Comparison of ENCODE assay signal across 8 cellular contexts in the genomic region with DNA sequence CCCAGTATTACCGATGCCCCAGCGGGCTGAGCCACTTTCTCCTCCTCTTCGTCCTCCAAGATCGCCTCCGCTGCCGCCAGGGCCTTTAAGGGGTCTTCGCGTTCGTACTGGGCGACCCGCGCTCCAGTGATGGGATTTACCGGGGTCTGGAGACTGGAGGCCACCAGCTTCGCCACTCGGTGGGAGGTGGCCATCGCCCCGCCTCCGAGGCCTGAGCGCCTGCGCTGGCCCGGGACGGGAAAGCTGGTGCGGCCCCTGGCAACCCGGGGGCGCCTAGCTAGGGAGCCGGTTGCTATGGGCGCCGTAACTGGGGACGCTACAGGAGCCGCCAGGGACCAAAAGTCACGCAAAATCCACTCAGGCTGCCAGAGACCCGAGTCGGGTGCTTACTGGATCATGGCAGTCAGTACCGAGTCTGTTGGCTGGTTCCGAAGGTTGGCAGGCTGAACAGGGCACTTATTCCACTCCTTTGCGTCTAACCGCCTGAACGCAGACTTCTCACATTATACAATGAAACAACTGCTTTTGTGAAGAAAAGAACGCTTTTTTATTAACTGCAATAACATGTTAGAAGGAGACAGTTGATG. TPM values are rescaled to one million over a fixed set of nuclear protein-coding genes. Genes with fewer than 3 reads are reported as not detected.
DNase-seq lines count a peak whose midpoint lies in the region; ATAC-seq and TF ChIP-seq lines count a peak whose summit lies in the region.

Gene FAM161A (minus strand): TSS at position 213 of the 587 bp plus-strand sequence. CDS start 19 bp downstream, at position 194.

- peak within 1 kb of the TSS; percentile 98 for H3K4me3 ChIP-seq in NB4 (ENCODE audit: low read depth, low read length)
- peak within 1 kb of the TSS; percentile 82 for H3K4me3 ChIP-seq in ovary
- H3K4me3 ChIP-seq in thymus (ENCODE audit: low read length): peak within 1 kb of the TSS; percentile 59

- H3K36me3 ChIP-seq in ovary (no peaks in the 10 kb centered on the region), thymus (ENCODE audit: control insufficient read depth, insufficient read depth) (no peaks in the 10 kb centered on the region)

- H3K4me1 Mint-ChIP-seq in activated naive CD8-positive, alpha-beta T cell (ENCODE audit: low read depth): peaks cover 22% of the 10 kb centered on the region

- H3K9me3 Mint-ChIP-seq in activated naive CD8-positive, alpha-beta T cell (ENCODE audit: low read depth): no peaks in the 10 kb centered on the region

- peak within 1 kb of the TSS; percentile 94 for H3K4me3 Mint-ChIP-seq in activated naive CD8-positive, alpha-beta T cell

- peak; percentile 87 for DNase-seq in GM10266 (ENCODE audit: extremely low spot score)
- peak; percentile 92 for DNase-seq in NB4 (ENCODE audit: low read depth)
- peak; percentile 84 to 96 (median 91) for DNase-seq in head of caudate nucleus
- peak; percentile 92 to 95 (median 92) for DNase-seq in ovary

- TF ChIP-seq CTCF in GM10266 (IDR thresholded peaks at IDR 0.05; ENCODE audit: control insufficient read depth, insufficient read depth, low read depth, missing control alignments) (no peak), NB4 (IDR thresholded peaks at IDR 0.05; ENCODE audit: low read depth, low read length) (no peak), ovary (IDR thresholded peaks at IDR 0.05) (peak in 1 of 3 donors; percentile 21)

- H3K36me3 Mint-ChIP-seq in activated naive CD8-positive, alpha-beta T cell: peaks cover 3% of the 10 kb centered on the region

- H3K27ac ChIP-seq in ovary (peak within 1 kb of the TSS; percentile 69 to 89), thymus (ENCODE audit: low read depth) (peak within 1 kb of the TSS; percentile 77)

- H3K9me3 ChIP-seq in ovary (no peaks in the 10 kb centered on the region), thymus (ENCODE audit: control insufficient read depth) (no peaks in the 10 kb centered on the region)

- TF ChIP-seq EP300 in ovary (IDR thresholded peaks at IDR 0.05): no peak

- 0 to 1% (median 0%) methylated on average over 25 to 39 of the region's 39 CpGs for WGBS in ovary, 3 donors
- WGBS in thymus: under 1% methylated on average over 39 of the region's 39 CpGs

- TF ChIP-seq POLR2A in NB4 (IDR thresholded peaks at IDR 0.05; ENCODE audit: extremely low read depth, insufficient read length) (peak; percentile 38), ovary (IDR thresholded peaks at IDR 0.05) (no peak)

- no peaks in the 10 kb centered on the region for H3K27me3 Mint-ChIP-seq in activated naive CD8-positive, alpha-beta T cell

- H3K4me1 ChIP-seq in ovary (ENCODE audit: insufficient read depth) (no peaks in the 10 kb centered on the region), thymus (ENCODE audit: control insufficient read depth, insufficient read depth, low read length) (peaks cover 5% of the 10 kb centered on the region)

- intact Hi-C loops in head of caudate nucleus (cut with DNase I) (loop anchor here (2.0 kb wide), 1 partner anchor 33 kb away; no protein-coding TSS in a partner anchor), ovary (cut with DNase I) (no loop called here)

- H3K27me3 ChIP-seq in ovary: no peaks in the 10 kb centered on the region
- H3K27me3 ChIP-seq in thymus (ENCODE audit: control insufficient read depth, insufficient read depth): no peaks in the 10 kb centered on the region

- ATAC-seq in HG02588 (IDR thresholded peaks at IDR 0.05; ENCODE audit: unreplicated experiment) (peak; percentile 78), SK-N-SH treated with all-trans-retinoic acid at 6 μM for 48 hours (peak; percentile 91)

- H3K27ac Mint-ChIP-seq in activated naive CD8-positive, alpha-beta T cell: peak within 1 kb of the TSS; percentile 99

TF ChIP-seq in SK-N-SH treated with all-trans-retinoic acid at 6 μM for 48 hours, 23 proteins besides CTCF, POLR2A, EP300 and RAD21:
- TF ChIP-seq ZNF70 (CRISPR knock-in tag; IDR thresholded peaks at IDR 0.05): peak; percentile 80
- TF ChIP-seq ZFP3 (CRISPR knock-in tag; IDR thresholded peaks at IDR 0.05): no peak
TF ChIP-seq in SK-N-SH treated with all-trans-retinoic acid at 6 μM for 48 hours: peak in this region for 1.

RNA-seq across cellular contexts. Expression of gene FAM161A, which starts in this region (rescaled TPM):
- total RNA-seq in ovary: 1 to 10 TPM; 4.9 to 9.4 (median 7.2) TPM
- polyA plus RNA-seq in ovary: 1 to 10 TPM; 5.6 to 6.1 TPM
- 4.0 TPM for polyA plus RNA-seq in thymus

Comparison
In these comparisons a context has a peak if more than half of its experiments do, and no peak if none do; other contexts are left out.
1. Peak in every context shown above with its lines: DNase-seq, ATAC-seq, H3K4me3 ChIP-seq and H3K27ac ChIP-seq.